24 cellular contexts compared by ENCODE assay signal in the genomic region with DNA sequence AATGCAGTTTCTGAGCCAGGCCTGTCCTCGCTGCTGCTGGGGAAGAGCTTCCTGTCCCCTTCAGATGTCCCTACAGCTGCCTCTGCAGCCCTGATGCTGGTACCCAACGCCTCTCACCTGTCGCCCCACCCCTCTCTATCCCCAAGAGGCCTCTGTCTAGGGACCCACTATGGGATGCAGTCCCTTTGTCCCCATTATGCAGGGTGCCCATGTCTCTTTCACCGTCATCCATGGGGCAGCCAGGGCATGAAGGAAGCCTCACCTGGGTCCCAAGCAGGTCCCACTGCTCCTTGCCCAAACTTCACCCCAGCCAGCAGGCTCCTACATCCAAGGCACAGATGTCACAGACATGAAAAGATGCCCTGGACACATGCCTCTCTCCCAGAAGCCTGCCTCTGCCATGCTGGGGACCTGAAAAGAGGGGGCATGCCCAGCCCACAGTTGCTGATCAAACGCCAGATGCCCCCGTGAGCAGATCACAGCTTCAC.
DNase-seq lines count a peak whose midpoint lies in the region; ATAC-seq, FAIRE-seq and TF ChIP-seq lines count a peak whose summit lies in the region.
"Had no signal": no experiment of that assay in that cellular context is flagged by ENCODE, and none has a peak within 500 bp of the region (broad histone marks: within the 10 kb centered on the region; RNA-seq: fewer than 3 reads in every experiment).

No MANE protein-coding gene starts in this region.

- H3K27ac ChIP-seq in left ventricle myocardium inferior (replicated peaks) = no peak overlapping the region
- no peak overlapping the region for H3K27ac ChIP-seq in colonic mucosa
- H3K27ac ChIP-seq in neural progenitor cell = no peak overlapping the region
- H3K27ac ChIP-seq in vagina = peak overlapping the region; percentile 87
- H3K27ac ChIP-seq: foreskin keratinocyte, hepatocyte, pancreas had no signal

- ATAC-seq in Right ventricle myocardium inferior (no peak), GM18907 (IDR thresholded peaks at IDR 0.05; ENCODE audit: unreplicated experiment) (no peak)
- ATAC-seq: foreskin keratinocyte, Panc1, pancreas had no signal

- peaks cover 13% of the 10 kb centered on the region for H3K27me3 ChIP-seq in left ventricle myocardium inferior (ENCODE audit: low read depth)
- no peaks in the 10 kb centered on the region for H3K27me3 ChIP-seq in colonic mucosa
- H3K27me3 ChIP-seq in neural progenitor cell = no peaks in the 10 kb centered on the region
- no peaks in the 10 kb centered on the region for H3K27me3 ChIP-seq in vagina
- H3K27me3 ChIP-seq: foreskin keratinocyte, hepatocyte, pancreas had no signal

- peaks cover 5% of the 10 kb centered on the region for H3K27me3 Mint-ChIP-seq in neural progenitor cell (ENCODE audit: insufficient read depth, low read depth)

- H3K9me3 ChIP-seq in left ventricle myocardium inferior (replicated peaks) (no peaks in the 10 kb centered on the region), colonic mucosa (no peaks in the 10 kb centered on the region), neural progenitor cell (ENCODE audit: low read depth) (no peaks in the 10 kb centered on the region), vagina (no peaks in the 10 kb centered on the region)
- H3K9me3 ChIP-seq: HAP-1, pancreas had no signal

- no peak for FAIRE-seq in HTR-8/SVneo (lab: Jason Lieb, UNC)
- FAIRE-seq: D721Med, pancreas had no signal

- H3K9me3 Mint-ChIP-seq in neural progenitor cell = no peaks in the 10 kb centered on the region

- H3K79me2 ChIP-seq in neural progenitor cell (ENCODE audit: low read depth) = no peaks in the 10 kb centered on the region
- H3K79me2 ChIP-seq: hepatocyte had no signal

- TF ChIP-seq CTCF in left ventricle myocardium inferior (IDR thresholded peaks at IDR 0.05; ENCODE audit: borderline replicate concordance) (no peak), colonic mucosa (IDR thresholded peaks at IDR 0.05) (no peak), neural progenitor cell (IDR thresholded peaks at IDR 0.05) (no peak), vagina (IDR thresholded peaks at IDR 0.05) (no peak)

- intact Hi-C loops in left ventricle myocardium inferior (cut with micrococcal nuclease) = no loop called here
- intact Hi-C loops in Right ventricle myocardium inferior (cut with DNase I) = no loop called here
- intact Hi-C loops in colonic mucosa (cut with DNase I) = no loop called here
- intact Hi-C loops in vagina (cut with DNase I) = no loop called here

- H2AFZ ChIP-seq in neural progenitor cell (replicated peaks) = no peak overlapping the region
- H2AFZ ChIP-seq: hepatocyte had no signal

- TF ChIP-seq POLR2A in vagina (IDR thresholded peaks at IDR 0.05) = no peak

- H3K4me2 ChIP-seq in neural progenitor cell = no peak overlapping the region
- H3K4me2 ChIP-seq: hepatocyte had no signal

- H3F3A ChIP-seq in neural progenitor cell (ENCODE audit: low read depth) = no peaks in the 10 kb centered on the region

- H3K27ac Mint-ChIP-seq in neural progenitor cell = peak overlapping the region; percentile 83

- no peak overlapping the region for H3K4me3 Mint-ChIP-seq in neural progenitor cell

- peaks cover 24% of the 10 kb centered on the region for H3K4me1 Mint-ChIP-seq in neural progenitor cell

- H3K4me1 ChIP-seq in left ventricle myocardium inferior = peaks cover 37% of the 10 kb centered on the region
- no peaks in the 10 kb centered on the region for H3K4me1 ChIP-seq in colonic mucosa
- peaks cover 15% of the 10 kb centered on the region for H3K4me1 ChIP-seq in neural progenitor cell
- H3K4me1 ChIP-seq in vagina = peaks cover 52% of the 10 kb centered on the region
- H3K4me1 ChIP-seq: foreskin keratinocyte, HAP-1, pancreas had no signal

- DNase-seq in left ventricle myocardium inferior (peak; percentile 12), Right ventricle myocardium inferior (ENCODE audit: missing footprints) (no peak), colonic mucosa (peak; percentile 12), neural progenitor cell (ENCODE audit: low spot score) (no peak), vagina (ENCODE audit: extremely low spot score in 2 of 2) (peak; percentile 70 to 87), HTR-8/SVneo (ENCODE audit: insufficient read length, low spot score) (no peak), SKM-1 (lab: John Stamatoyannopoulos, UW; ENCODE audit: unreplicated experiment) (no peak)
- DNase-seq: activated CD4-positive, alpha-beta T cell treated with anti-CD3 and anti-CD28 coated beads, Interleukin-2, amount 50 U/mL, for 1 hour; activated naive CD4-positive, alpha-beta T cell; activated T-cell treated with anti-CD3 and anti-CD28 coated beads for 4 hours; anterior cingulate cortex; central memory CD4-positive, alpha-beta T cell; foreskin keratinocyte; KBM-7; MM.1S; NCI-H146; NCI-H524; stimulated activated CD4-positive, alpha-beta T cell treated with anti-CD3 and anti-CD28 coated beads, Interleukin-15, amount 100 ng/mL, for 24 hours had no signal

- H3K36me3 ChIP-seq in left ventricle myocardium inferior = no peaks in the 10 kb centered on the region
- no peaks in the 10 kb centered on the region for H3K36me3 ChIP-seq in colonic mucosa
- no peaks in the 10 kb centered on the region for H3K36me3 ChIP-seq in neural progenitor cell
- no peaks in the 10 kb centered on the region for H3K36me3 ChIP-seq in vagina
- H3K36me3 ChIP-seq: HAP-1, pancreas had no signal

- H4K20me1 ChIP-seq in neural progenitor cell (ENCODE audit: low read depth) = no peaks in the 10 kb centered on the region

- no peak overlapping the region for H3K4me3 ChIP-seq in left ventricle myocardium inferior
- H3K4me3 ChIP-seq in colonic mucosa = no peak overlapping the region
- no peak overlapping the region for H3K4me3 ChIP-seq in neural progenitor cell
- H3K4me3 ChIP-seq in vagina = no peak overlapping the region
- H3K4me3 ChIP-seq: HAP-1, hepatocyte, pancreas had no signal

- H3K36me3 Mint-ChIP-seq in neural progenitor cell = no peaks in the 10 kb centered on the region

- no peak overlapping the region for H3K9ac ChIP-seq in colonic mucosa (ENCODE audit: low read depth in 2 of 2, low read length in 2 of 2)
- H3K9ac ChIP-seq in neural progenitor cell = no peak overlapping the region

Comparison
In these comparisons a context has a peak if more than half of its experiments do, and no peak if none do; other contexts are left out.
1. DNase-seq: peak in left ventricle myocardium inferior (single experiment), colonic mucosa (single experiment) and vagina (2 of 2); none in Right ventricle myocardium inferior (single experiment), neural progenitor cell (single experiment), HTR-8/SVneo (single experiment) and SKM-1 (single experiment).